ENCODE assay signal across 29 cellular contexts in the genomic region with DNA sequence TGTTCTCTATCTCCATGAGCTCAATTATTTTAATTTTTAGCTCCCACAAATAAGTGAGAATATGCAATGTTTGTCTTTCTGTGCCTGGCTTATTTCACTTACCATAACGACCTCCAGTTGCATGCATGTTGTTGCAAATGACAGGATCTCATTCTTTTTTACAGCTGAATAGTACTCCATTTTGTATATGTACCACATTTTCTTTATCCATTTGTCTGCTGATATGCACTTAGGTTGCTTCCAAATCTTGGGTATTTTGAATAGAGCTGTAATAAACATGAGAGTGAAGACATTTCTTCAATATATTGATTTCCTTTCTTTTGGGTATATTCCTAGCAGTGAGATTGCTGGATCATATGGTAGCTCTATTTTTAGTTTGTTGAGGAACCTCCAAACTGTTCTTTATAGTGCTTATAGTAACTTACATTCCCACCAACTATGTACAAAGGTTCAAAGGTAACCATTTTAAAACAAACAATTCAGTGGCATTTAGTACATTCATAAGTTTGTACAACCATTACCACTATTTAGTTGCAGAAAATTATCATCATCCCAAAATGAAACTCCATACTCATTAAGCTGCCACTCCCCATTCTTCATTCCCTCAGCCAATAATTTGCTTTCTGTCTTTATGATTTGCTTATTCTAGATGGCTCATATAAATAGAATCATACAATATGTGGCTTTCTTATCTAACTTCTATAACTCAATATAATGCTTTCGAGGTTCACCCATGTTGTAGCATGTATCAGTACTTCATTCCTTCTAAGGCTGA.
"Had no signal": no experiment of that assay in that cellular context is flagged by ENCODE, and none has a peak within 500 bp of the region (broad histone marks: within the 10 kb centered on the region; RNA-seq: fewer than 3 reads in every experiment).

No MANE protein-coding gene starts in this region.

- H3K27me3 ChIP-seq: breast epithelium, cardiac muscle cell, dorsolateral prefrontal cortex had no signal

- ATAC-seq: activated CD4-positive, alpha-beta T cell treated with anti-CD3 and anti-CD28 coated beads for 36 hours; activated CD8-positive, alpha-beta memory T cell treated with anti-CD3 and anti-CD28 coated beads, Interleukin-2, amount 10 ng/mL, durations not matched to agents 7 days and 5 days; activated CD8-positive, alpha-beta T cell treated with anti-CD3 and anti-CD28 coated beads, Interleukin-2, amount 10 ng/mL, durations not matched to agents 7 days and 5 days; activated T-helper 17 cell treated with anti-CD3 and anti-CD28 coated beads, Interleukin-2, amount 50 U/mL, for 72 hours; esophagus mucosa; heart left ventricle had no signal

- H3K4me1 Mint-ChIP-seq: activated CD4-positive, alpha-beta T cell treated with anti-CD3 and anti-CD28 coated beads for 36 hours; activated CD4-positive, alpha-beta T cell treated with anti-CD3 and anti-CD28 coated beads, Interleukin-2, amount 10 ng/mL, durations not matched to agents 24 days and 14 days; activated T-helper 17 cell treated with anti-CD3 and anti-CD28 coated beads, Interleukin-2, amount 50 U/mL, for 72 hours; brain; endodermal cell had no signal

- H3K4me3 ChIP-seq: breast epithelium, cardiac muscle cell, coronary artery, dorsolateral prefrontal cortex, heart left ventricle had no signal

- H3K27me3 Mint-ChIP-seq: activated CD4-positive, alpha-beta T cell treated with anti-CD3 and anti-CD28 coated beads, Interleukin-2, amount 10 ng/mL, durations not matched to agents 24 days and 14 days; activated CD8-positive, alpha-beta memory T cell treated with anti-CD3 and anti-CD28 coated beads, Interleukin-2, amount 10 ng/mL, durations not matched to agents 7 days and 5 days; brain; dendritic cell treated with granulocyte-macrophage colony-stimulating factor and Interleukin-4, amounts not matched to agents 40 ng/mL and 50 ng/mL, for 4 days had no signal

- H3K9me3 Mint-ChIP-seq: activated CD4-positive, alpha-beta memory T cell treated with anti-CD3 and anti-CD28 coated beads for 36 hours; activated CD4-positive, alpha-beta T cell treated with anti-CD3 and anti-CD28 coated beads, Interleukin-2, amount 10 ng/mL, durations not matched to agents 24 days and 14 days; activated T-cell treated with anti-CD3 and anti-CD28 coated beads, Interleukin-2, amount 50 U/mL, for 24 hours; dendritic cell treated with granulocyte-macrophage colony-stimulating factor and Interleukin-4, amounts not matched to agents 40 ng/mL and 50 ng/mL, for 4 days; endodermal cell had no signal

- H3K4me3 Mint-ChIP-seq: activated CD4-positive, alpha-beta memory T cell treated with anti-CD3 and anti-CD28 coated beads for 36 hours; activated CD4-positive, alpha-beta T cell treated with anti-CD3 and anti-CD28 coated beads for 36 hours; activated CD4-positive, alpha-beta T cell treated with anti-CD3 and anti-CD28 coated beads, Interleukin-2, amount 10 ng/mL, durations not matched to agents 24 days and 14 days; activated CD8-positive, alpha-beta memory T cell treated with anti-CD3 and anti-CD28 coated beads, Interleukin-2, amount 10 ng/mL, durations not matched to agents 7 days and 5 days; activated CD8-positive, alpha-beta T cell treated with anti-CD3 and anti-CD28 coated beads, Interleukin-2, amount 10 ng/mL, durations not matched to agents 7 days and 5 days; activated naive CD8-positive, alpha-beta T cell; activated T-cell treated with anti-CD3 and anti-CD28 coated beads, Interleukin-2, amount 50 U/mL, for 24 hours; activated T-helper 17 cell treated with anti-CD3 and anti-CD28 coated beads, Interleukin-2, amount 50 U/mL, for 72 hours; brain; dendritic cell treated with granulocyte-macrophage colony-stimulating factor and Interleukin-4, amounts not matched to agents 40 ng/mL and 50 ng/mL, for 4 days; endodermal cell had no signal

- DNase-seq: activated CD4-positive, alpha-beta memory T cell treated with anti-CD3 and anti-CD28 coated beads for 36 hours; activated CD4-positive, alpha-beta T cell treated with anti-CD3 and anti-CD28 coated beads for 36 hours; activated CD4-positive, alpha-beta T cell treated with anti-CD3 and anti-CD28 coated beads, Interleukin-2, amount 10 ng/mL, durations not matched to agents 24 days and 14 days; activated CD4-positive, CD25-positive, alpha-beta regulatory T cell; activated CD4-positive, CD25-positive, alpha-beta regulatory T cell treated with anti-CD3 and anti-CD28 coated beads, Interleukin-2, amount 50 U/mL, for 72 hours; activated CD8-positive, alpha-beta memory T cell treated with anti-CD3 and anti-CD28 coated beads, Interleukin-2, amount 10 ng/mL, durations not matched to agents 7 days and 5 days; activated CD8-positive, alpha-beta memory T cell treated with anti-CD3 and anti-CD28 coated beads, Interleukin-2, amount 50 U/mL, for 4 hours; activated CD8-positive, alpha-beta T cell treated with anti-CD3 and anti-CD28 coated beads, Interleukin-2, amount 10 ng/mL, durations not matched to agents 7 days and 5 days; activated effector memory CD4-positive, alpha-beta T cell treated with Interleukin-2 at 50 U/mL for 16 hours; activated gamma-delta T cell treated with Interleukin-2 at 50 U/mL for 16 hours; activated naive CD4-positive, alpha-beta T cell treated with anti-CD3 and anti-CD28 coated beads, Interleukin-2, amount 50 U/mL, for 16 hours; activated naive CD4-positive, alpha-beta T cell treated with Interleukin-2 at 50 U/mL for 16 hours; activated T-cell treated with anti-CD3 and anti-CD28 coated beads, Interleukin-2, amount 50 U/mL, for 24 hours; amniotic stem cell; aorta; central memory CD4-positive, alpha-beta T cell; cerebellar nuclear complex; dorsolateral prefrontal cortex; effector memory CD4-positive, alpha-beta T cell; heart left ventricle had no signal

- H3K27ac Mint-ChIP-seq: activated CD4-positive, alpha-beta memory T cell treated with anti-CD3 and anti-CD28 coated beads for 36 hours; activated CD4-positive, alpha-beta T cell treated with anti-CD3 and anti-CD28 coated beads for 36 hours; activated CD4-positive, alpha-beta T cell treated with anti-CD3 and anti-CD28 coated beads, Interleukin-2, amount 10 ng/mL, durations not matched to agents 24 days and 14 days; activated CD8-positive, alpha-beta memory T cell treated with anti-CD3 and anti-CD28 coated beads, Interleukin-2, amount 10 ng/mL, durations not matched to agents 7 days and 5 days; activated CD8-positive, alpha-beta T cell treated with anti-CD3 and anti-CD28 coated beads, Interleukin-2, amount 10 ng/mL, durations not matched to agents 7 days and 5 days; activated naive CD8-positive, alpha-beta T cell; activated T-cell treated with anti-CD3 and anti-CD28 coated beads, Interleukin-2, amount 50 U/mL, for 24 hours; activated T-helper 17 cell treated with anti-CD3 and anti-CD28 coated beads, Interleukin-2, amount 50 U/mL, for 72 hours; dendritic cell treated with granulocyte-macrophage colony-stimulating factor and Interleukin-4, amounts not matched to agents 40 ng/mL and 50 ng/mL, for 4 days; endodermal cell had no signal

- H3K36me3 Mint-ChIP-seq: activated CD4-positive, alpha-beta memory T cell treated with anti-CD3 and anti-CD28 coated beads for 36 hours; activated CD8-positive, alpha-beta memory T cell treated with anti-CD3 and anti-CD28 coated beads, Interleukin-2, amount 10 ng/mL, durations not matched to agents 7 days and 5 days; activated naive CD8-positive, alpha-beta T cell had no signal

- H3K4me1 ChIP-seq: breast epithelium, heart left ventricle had no signal

- H3K27ac ChIP-seq: breast epithelium, cardiac muscle cell, coronary artery, dorsolateral prefrontal cortex, heart left ventricle had no signal

- H3K36me3 ChIP-seq: breast epithelium, cardiac muscle cell, heart left ventricle had no signal
